In genomic region chr19:310141-310651, GRCh38 we compare ENCODE assay signal across 13 cellular contexts. TPM values are rescaled to one million over a fixed set of nuclear protein-coding genes. Genes with fewer than 3 reads are reported as not detected.
DNase-seq lines count a peak whose midpoint lies in the region; ATAC-seq and TF ChIP-seq lines count a peak whose summit lies in the region.
"Had no signal": no experiment of that assay in that cellular context is flagged by ENCODE, and none has a peak within 500 bp of the region (broad histone marks: within the 10 kb centered on the region; RNA-seq: fewer than 3 reads in every experiment).

No MANE protein-coding gene starts in this region.

- ATAC-seq in lower lobe of right lung (no peak), foreskin keratinocyte (no peak)
- ATAC-seq: activated T-cell treated with anti-CD3 and anti-CD28 coated beads, Interleukin-2, amount 50 U/mL, for 4 hours had no signal

- H3K4me1 ChIP-seq in lower lobe of right lung: peaks cover 6% of the 10 kb centered on the region
- peaks cover 0 to 24% (median 0%) of the 10 kb centered on the region in 5 donors for H3K4me1 ChIP-seq in subcutaneous abdominal adipose tissue (ENCODE audit: control insufficient read depth in 5 of 5, insufficient read depth in 5 of 5, low read length in 5 of 5)
- H3K4me1 ChIP-seq in foreskin keratinocyte: no peaks in the 10 kb centered on the region

- H3K27me3 ChIP-seq in lower lobe of right lung (ENCODE audit: low read depth) (no peaks in the 10 kb centered on the region), subcutaneous abdominal adipose tissue (ENCODE audit: control insufficient read depth in 5 of 5, insufficient read depth in 4 of 5, low read length in 5 of 5) (no peaks in the 10 kb centered on the region), foreskin keratinocyte (no peaks in the 10 kb centered on the region)

- H3K27ac Mint-ChIP-seq in chondrocyte (ENCODE audit: unreplicated experiment): no peak overlapping the region
- H3K27ac Mint-ChIP-seq in activated naive CD8-positive, alpha-beta T cell treated with anti-CD3 and anti-CD28 coated beads for 36 hours: no peak overlapping the region

- H3K36me3 ChIP-seq in lower lobe of right lung: peaks cover 73% of the 10 kb centered on the region
- H3K36me3 ChIP-seq in subcutaneous abdominal adipose tissue (ENCODE audit: control insufficient read depth in 5 of 5, insufficient read depth in 5 of 5, low read length in 5 of 5): peaks cover 0 to 84% (median 76%) of the 10 kb centered on the region in 5 donors

- H3K36me3 Mint-ChIP-seq in chondrocyte (ENCODE audit: low read depth): peaks cover 21% of the 10 kb centered on the region
- H3K36me3 Mint-ChIP-seq in activated naive CD8-positive, alpha-beta T cell treated with anti-CD3 and anti-CD28 coated beads for 36 hours: peaks cover 8% of the 10 kb centered on the region

- H3K4me3 Mint-ChIP-seq in chondrocyte (ENCODE audit: unreplicated experiment): no peak overlapping the region
- no peak overlapping the region for H3K4me3 Mint-ChIP-seq in activated naive CD8-positive, alpha-beta T cell treated with anti-CD3 and anti-CD28 coated beads for 36 hours
- H3K4me3 Mint-ChIP-seq: activated T-cell treated with anti-CD3 and anti-CD28 coated beads, Interleukin-2, amount 50 U/mL, for 4 hours had no signal

- no peaks in the 10 kb centered on the region for H3K27me3 Mint-ChIP-seq in chondrocyte (ENCODE audit: low read depth)
- no peaks in the 10 kb centered on the region for H3K27me3 Mint-ChIP-seq in activated naive CD8-positive, alpha-beta T cell treated with anti-CD3 and anti-CD28 coated beads for 36 hours
- H3K27me3 Mint-ChIP-seq: brain had no signal

- H3K4me3 ChIP-seq in LNCaP clone FGC (ENCODE audit: low read depth, low read length) (peak overlapping the region; percentile 61), lower lobe of right lung (peak overlapping the region; percentile 51), subcutaneous abdominal adipose tissue (ENCODE audit: low read depth in 1 of 5, low read length in 5 of 5) (peak overlapping the region in 4 of 5 donors; percentile 56 to 68 (median 58))

- peak; percentile 61 for DNase-seq in LNCaP clone FGC (ENCODE audit: low read depth)
- peak; percentile 78 for DNase-seq in chondrocyte (ENCODE audit: low spot score)
- DNase-seq in lower lobe of right lung: no peak
- no peak for DNase-seq in activated naive CD8-positive, alpha-beta T cell treated with anti-CD3 and anti-CD28 coated beads for 36 hours
- no peak for DNase-seq in C1 segment of cervical spinal cord (lab: John Stamatoyannopoulos, UW)
- no peak for DNase-seq in foreskin keratinocyte
- DNase-seq: activated CD4-positive, alpha-beta T cell treated with anti-CD3 and anti-CD28 coated beads, Interleukin-2, amount 50 U/mL, for 1 hour; activated T-cell treated with anti-CD3 and anti-CD28 coated beads, Interleukin-2, amount 50 U/mL, for 4 hours; occipital lobe; stimulated activated CD8-positive, alpha-beta memory T cell treated with anti-CD3 and anti-CD28 coated beads, Interleukin-4, amount 100 ng/mL, for 48 hours; T-helper 2 cell had no signal

- H3K4me1 Mint-ChIP-seq in chondrocyte (ENCODE audit: low read depth): no peaks in the 10 kb centered on the region
- no peaks in the 10 kb centered on the region for H3K4me1 Mint-ChIP-seq in activated naive CD8-positive, alpha-beta T cell treated with anti-CD3 and anti-CD28 coated beads for 36 hours
- H3K4me1 Mint-ChIP-seq: brain had no signal

- intact Hi-C loops in lower lobe of right lung (cut with DNase I): no loop called here

- no peaks in the 10 kb centered on the region for H3K9me3 ChIP-seq in lower lobe of right lung
- no peaks in the 10 kb centered on the region for H3K9me3 ChIP-seq in subcutaneous abdominal adipose tissue (ENCODE audit: control insufficient read depth in 5 of 5, low read length in 5 of 5)

- no peaks in the 10 kb centered on the region for H3K9me3 Mint-ChIP-seq in chondrocyte (ENCODE audit: low read depth)
- no peaks in the 10 kb centered on the region for H3K9me3 Mint-ChIP-seq in activated naive CD8-positive, alpha-beta T cell treated with anti-CD3 and anti-CD28 coated beads for 36 hours
- H3K9me3 Mint-ChIP-seq: activated T-cell treated with anti-CD3 and anti-CD28 coated beads, Interleukin-2, amount 50 U/mL, for 4 hours had no signal

- TF ChIP-seq CTCF in LNCaP clone FGC (IDR thresholded peaks at IDR 0.05; ENCODE audit: control insufficient read depth, extremely low read depth, insufficient read depth): peak; percentile 20; the same call in 1 of the 2 replicates
- TF ChIP-seq CTCF in chondrocyte (IDR thresholded peaks at IDR 0.05): no peak
- no peak for TF ChIP-seq CTCF in lower lobe of right lung (IDR thresholded peaks at IDR 0.05)
- no peak for TF ChIP-seq CTCF in foreskin keratinocyte (conservative IDR thresholded peaks at IDR 0.05)

- H3K27ac ChIP-seq in lower lobe of right lung (peak overlapping the region; percentile 78), subcutaneous abdominal adipose tissue (ENCODE audit: low read depth, low read length) (no peak overlapping the region), foreskin keratinocyte (no peak overlapping the region)

- peak overlapping the region in 3 of 5 donors; percentile 35 to 70 (median 41) for H3K9ac ChIP-seq in subcutaneous abdominal adipose tissue (ENCODE audit: low read length in 5 of 5)

RNA-seq across cellular contexts. Expression of gene PLPP2, which starts 19.0 kb away (rescaled TPM):
- 0.36 to 4.1 TPM (median 3.0 TPM) in 3 replicates for total RNA-seq in chondrocyte
- total RNA-seq in lower lobe of right lung: 11.7 TPM
- not detected for total RNA-seq in activated naive CD8-positive, alpha-beta T cell treated with anti-CD3 and anti-CD28 coated beads for 36 hours
- 12.5 and 13.8 TPM in 2 replicates for total RNA-seq in foreskin keratinocyte
- polyA plus RNA-seq in foreskin keratinocyte: 15.3 and 17.0 TPM in 2 replicates

RNA-seq across cellular contexts. Expression of gene MIER2, which starts 34.4 kb away (rescaled TPM):
- total RNA-seq in chondrocyte (40.2 to 44.5 TPM (median 42.4 TPM) in 3 replicates), lower lobe of right lung (39.4 TPM), foreskin keratinocyte (23.5 and 27.8 TPM in 2 replicates)
- 10 to 100 TPM; 17.2 to 18.6 TPM for total RNA-seq in activated naive CD8-positive, alpha-beta T cell treated with anti-CD3 and anti-CD28 coated beads for 36 hours
- 26.9 and 28.8 TPM in 2 replicates for polyA plus RNA-seq in foreskin keratinocyte

Comparison
In these comparisons a context has a peak if more than half of its experiments do, and no peak if none do; other contexts are left out.
1. DNase-seq: peak in LNCaP clone FGC (single experiment) and chondrocyte (single experiment); none in lower lobe of right lung (single experiment), activated naive CD8-positive, alpha-beta T cell treated with anti-CD3 and anti-CD28 coated beads for 36 hours (single experiment), C1 segment of cervical spinal cord (0 of 14) and foreskin keratinocyte (0 of 2).
2. Peak in every context shown above with its lines, with median percentiles within 50 percentile points of each other: H3K4me3 ChIP-seq.